In the genomic region with DNA sequence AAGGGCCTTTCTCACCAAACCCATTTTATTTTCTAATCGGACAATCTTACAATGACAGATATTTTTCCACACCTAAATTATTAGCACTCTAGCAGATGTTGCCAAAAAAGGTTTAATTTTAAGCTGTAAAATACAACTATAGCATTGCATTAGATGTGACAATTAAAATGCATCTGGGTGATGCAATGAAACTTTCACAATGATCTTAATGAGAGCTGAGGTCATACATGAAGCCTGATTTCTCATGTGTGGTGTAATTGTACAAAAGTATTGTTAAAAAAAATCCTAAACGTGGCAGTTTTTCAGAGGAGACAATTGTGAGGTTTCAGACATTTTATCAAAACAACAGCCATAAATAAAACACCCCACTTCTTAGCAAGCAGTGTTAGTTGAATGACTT, we compare ENCODE assay signal across 1 cellular context.
TF ChIP-seq lines count a peak whose summit lies in the region.

No MANE protein-coding gene starts in this region.

TF ChIP-seq in GM12878, 131 proteins besides CTCF, POLR2A, EP300 and RAD21 (continued from another document):
- TF ChIP-seq, protein P1, sequence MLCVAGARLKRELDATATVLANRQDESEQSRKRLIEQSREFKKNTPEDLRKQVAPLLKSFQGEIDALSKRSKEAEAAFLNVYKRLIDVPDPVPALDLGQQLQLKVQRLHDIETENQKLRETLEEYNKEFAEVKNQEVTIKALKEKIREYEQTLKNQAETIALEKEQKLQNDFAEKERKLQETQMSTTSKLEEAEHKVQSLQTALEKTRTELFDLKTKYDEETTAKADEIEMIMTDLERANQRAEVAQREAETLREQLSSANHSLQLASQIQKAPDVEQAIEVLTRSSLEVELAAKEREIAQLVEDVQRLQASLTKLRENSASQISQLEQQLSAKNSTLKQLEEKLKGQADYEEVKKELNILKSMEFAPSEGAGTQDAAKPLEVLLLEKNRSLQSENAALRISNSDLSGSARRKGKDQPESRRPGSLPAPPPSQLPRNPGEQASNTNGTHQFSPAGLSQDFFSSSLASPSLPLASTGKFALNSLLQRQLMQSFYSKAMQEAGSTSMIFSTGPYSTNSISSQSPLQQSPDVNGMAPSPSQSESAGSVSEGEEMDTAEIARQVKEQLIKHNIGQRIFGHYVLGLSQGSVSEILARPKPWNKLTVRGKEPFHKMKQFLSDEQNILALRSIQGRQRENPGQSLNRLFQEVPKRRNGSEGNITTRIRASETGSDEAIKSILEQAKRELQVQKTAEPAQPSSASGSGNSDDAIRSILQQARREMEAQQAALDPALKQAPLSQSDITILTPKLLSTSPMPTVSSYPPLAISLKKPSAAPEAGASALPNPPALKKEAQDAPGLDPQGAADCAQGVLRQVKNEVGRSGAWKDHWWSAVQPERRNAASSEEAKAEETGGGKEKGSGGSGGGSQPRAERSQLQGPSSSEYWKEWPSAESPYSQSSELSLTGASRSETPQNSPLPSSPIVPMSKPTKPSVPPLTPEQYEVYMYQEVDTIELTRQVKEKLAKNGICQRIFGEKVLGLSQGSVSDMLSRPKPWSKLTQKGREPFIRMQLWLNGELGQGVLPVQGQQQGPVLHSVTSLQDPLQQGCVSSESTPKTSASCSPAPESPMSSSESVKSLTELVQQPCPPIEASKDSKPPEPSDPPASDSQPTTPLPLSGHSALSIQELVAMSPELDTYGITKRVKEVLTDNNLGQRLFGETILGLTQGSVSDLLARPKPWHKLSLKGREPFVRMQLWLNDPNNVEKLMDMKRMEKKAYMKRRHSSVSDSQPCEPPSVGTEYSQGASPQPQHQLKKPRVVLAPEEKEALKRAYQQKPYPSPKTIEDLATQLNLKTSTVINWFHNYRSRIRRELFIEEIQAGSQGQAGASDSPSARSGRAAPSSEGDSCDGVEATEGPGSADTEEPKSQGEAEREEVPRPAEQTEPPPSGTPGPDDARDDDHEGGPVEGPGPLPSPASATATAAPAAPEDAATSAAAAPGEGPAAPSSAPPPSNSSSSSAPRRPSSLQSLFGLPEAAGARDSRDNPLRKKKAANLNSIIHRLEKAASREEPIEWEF (IDR thresholded peaks at IDR 0.05; ENCODE audit: insufficient replicate concordance, low read depth, low read length), result no peak
- TF ChIP-seq POU2F2 (IDR thresholded peaks at IDR 0.05; ENCODE audit: borderline replicate concordance, low read depth, low read length), result no peak
- no peak for TF ChIP-seq SUPT20H (IDR thresholded peaks at IDR 0.05; ENCODE audit: borderline replicate concordance, control insufficient read depth, low read depth, low read length)
- TF ChIP-seq NBN (IDR thresholded peaks at IDR 0.05), result no peak
- TF ChIP-seq RBBP5 (conservative IDR thresholded peaks at IDR 0.05), result no peak
- TF ChIP-seq SMC3 (IDR thresholded peaks at IDR 0.05; ENCODE audit: borderline replicate concordance, low read length), result no peak
- no peak for TF ChIP-seq CEBPB (IDR thresholded peaks at IDR 0.05; ENCODE audit: borderline replicate concordance in 1 of 2, low read depth in 2 of 2, low read length in 2 of 2)
- TF ChIP-seq RUNX3 (IDR thresholded peaks at IDR 0.05; ENCODE audit: low read length), result no peak
- no peak for TF ChIP-seq TARDBP (IDR thresholded peaks at IDR 0.05; ENCODE audit: borderline replicate concordance)
TF ChIP-seq in GM12878: peak in this region for 0.
